In the genomic region with DNA sequence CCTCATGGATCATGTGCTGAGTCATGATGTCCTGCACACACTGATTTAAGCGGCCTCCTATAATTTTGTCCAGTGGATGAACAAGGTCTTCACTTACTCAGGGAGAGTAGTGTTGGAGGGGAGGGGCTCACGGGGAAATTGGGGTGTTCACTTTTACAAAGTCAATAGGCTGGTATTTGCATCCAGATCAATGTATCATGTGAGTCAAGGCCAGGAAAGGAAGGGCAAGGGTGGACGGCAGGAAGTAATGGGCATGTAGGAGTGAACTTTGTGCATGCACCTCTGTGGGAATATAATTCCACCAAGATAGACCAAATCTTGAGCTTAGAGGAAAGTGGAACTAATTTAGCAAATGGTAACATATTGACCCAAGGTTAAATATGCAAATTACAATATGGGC, we compare ENCODE assay signal across 7 cellular contexts. TPM values are rescaled to one million over a fixed set of nuclear protein-coding genes. Genes with fewer than 3 reads are reported as not detected.
DNase-seq lines count a peak whose midpoint lies in the region; ATAC-seq, FAIRE-seq and TF ChIP-seq lines count a peak whose summit lies in the region.
"Not testable (repeated sequence)": the region's sequence is repeated elsewhere in the genome, so short reads cannot be mapped to it uniquely, and the experiment has no call there.

No MANE protein-coding gene starts in this region.

- peaks cover 89% of the 10 kb centered on the region for H3K36me3 Mint-ChIP-seq in activated naive CD4-positive, alpha-beta T cell treated with anti-CD3 and anti-CD28 coated beads, Interleukin-2, amount 10 ng/mL, durations not matched to agents 7 days and 5 days
- H3K36me3 Mint-ChIP-seq in endothelial cell (ENCODE audit: low read depth, unreplicated experiment), result peaks cover 38% of the 10 kb centered on the region
- H3K36me3 Mint-ChIP-seq in immature natural killer cell, result peaks cover 48 to 68% (median 61%) of the 10 kb centered on the region in 3 donors

- RAD21 ChIA-PET in GM12878 (lab: Charles Lee; ENCODE audit: unreplicated experiment), result not testable (repeated sequence)

- TF ChIP-seq EP300 in GM12878 (IDR thresholded peaks at IDR 0.05; ENCODE audit: borderline replicate concordance in 1 of 2, control insufficient read depth in 1 of 2, low read depth in 2 of 2, low read length in 2 of 2); HepG2 (IDR thresholded peaks at IDR 0.05; ENCODE audit: low read depth in 2 of 2, low read length in 2 of 2); HepG2 (CRISPR knock-in tag; IDR thresholded peaks at IDR 0.05; ENCODE audit: borderline replicate concordance): not testable (repeated sequence)

- H3K9me3 Mint-ChIP-seq in activated naive CD4-positive, alpha-beta T cell treated with anti-CD3 and anti-CD28 coated beads, Interleukin-2, amount 10 ng/mL, durations not matched to agents 7 days and 5 days, result peaks cover 66% of the 10 kb centered on the region
- H3K9me3 Mint-ChIP-seq in endothelial cell (ENCODE audit: unreplicated experiment), result not testable (repeated sequence)
- peaks cover 1 to 18% (median 14%) of the 10 kb centered on the region in 6 donors for H3K9me3 Mint-ChIP-seq in immature natural killer cell

- H3K4me2 ChIP-seq in GM12878 (ENCODE audit: control insufficient read depth, insufficient read depth), result not testable (repeated sequence)
- H3K4me2 ChIP-seq in HepG2 (ENCODE audit: low read depth, low read length), result 0 out of 2 replicates have a peak overlapping the region, but pooled peaks have one; percentile 13

- not testable (repeated sequence) for H3K9me3 ChIP-seq in GM12878 (replicated peaks; ENCODE audit: control insufficient read depth, insufficient read depth, low read length); HepG2 (ENCODE audit: low read length)
- H3K9me3 ChIP-seq in liver (ENCODE audit: control insufficient read depth in 4 of 4, low read length in 3 of 4), result peaks cover 0 to 27% (median 9%) of the 10 kb centered on the region in 4 donors

- peaks cover 0 to 10% of the 10 kb centered on the region in 2 experiments; a peak in 2 of 4 replicates for H3K36me3 ChIP-seq in GM12878 (ENCODE audit: control insufficient read depth in 2 of 2, insufficient read depth in 2 of 2, low read length in 1 of 2)
- not testable (repeated sequence) for H3K36me3 ChIP-seq in HepG2 (replicated peaks in 1 of 2; ENCODE audit: control insufficient read depth in 1 of 2, insufficient read depth in 2 of 2, low read length in 2 of 2)
- peaks cover 0 to 20% (median 10%) of the 10 kb centered on the region in 4 donors for H3K36me3 ChIP-seq in liver (ENCODE audit: control insufficient read depth in 4 of 4, insufficient read depth in 3 of 4, low read depth in 1 of 4, low read length in 3 of 4)

- WGBS in GM12878 (ENCODE audit: insufficient coverage, insufficient replicate concordance, low lambda C conversion rate, missing lambda C conversion rate), result 92% methylated on average over 3 of the region's 3 CpGs
- 49% methylated on average over 3 of the region's 3 CpGs for WGBS in HepG2 (ENCODE audit: low lambda C conversion rate)
- WGBS in liver, result 85% methylated on average over 3 of the region's 3 CpGs

- intact Hi-C loops in GM12878 (cut with micrococcal nuclease; ENCODE audit: unreplicated experiment); HepG2 (cut with micrococcal nuclease; ENCODE audit: unreplicated experiment): not testable (repeated sequence)

- H3K4me1 Mint-ChIP-seq in activated naive CD4-positive, alpha-beta T cell treated with anti-CD3 and anti-CD28 coated beads, Interleukin-2, amount 10 ng/mL, durations not matched to agents 7 days and 5 days, result peaks cover 12% of the 10 kb centered on the region
- not testable (repeated sequence) for H3K4me1 Mint-ChIP-seq in endothelial cell (ENCODE audit: unreplicated experiment)
- H3K4me1 Mint-ChIP-seq in immature natural killer cell, result peaks cover 34 to 54% of the 10 kb centered on the region in 2 donors

- H3K27me3 ChIP-seq in GM12878 (replicated peaks in 1 of 2; ENCODE audit: control insufficient read depth in 2 of 2, insufficient read depth in 2 of 2, low read length in 1 of 2); HepG2 (ENCODE audit: control insufficient read depth in 1 of 2, insufficient read depth in 2 of 2, low read length in 2 of 2); liver (ENCODE audit: control insufficient read depth in 4 of 4, insufficient read depth in 4 of 4, low read length in 3 of 4): not testable (repeated sequence)

- FAIRE-seq in GM12878 (lab: Jason Lieb, UNC); HepG2 (lab: Jason Lieb, UNC): not testable (repeated sequence)

- SMC1A ChIA-PET in GM12878 (lab: Charles Lee; ENCODE audit: uncharacterized antibody, unreplicated experiment), result not testable (repeated sequence)

- in situ Hi-C loops in GM12878 (cut with MboI); HepG2 (cut with HindIII; ENCODE audit: extremely low pct_ligation_motif_present, low pct_unique_long_range_greater_than_20kb): not testable (repeated sequence)

- not testable (repeated sequence) for H3K4me3 Mint-ChIP-seq in activated naive CD4-positive, alpha-beta T cell treated with anti-CD3 and anti-CD28 coated beads, Interleukin-2, amount 10 ng/mL, durations not matched to agents 7 days and 5 days; immature natural killer cell
- peak overlapping the region; percentile 22 for H3K4me3 Mint-ChIP-seq in endothelial cell (ENCODE audit: unreplicated experiment)

- H3K4me1 ChIP-seq in GM12878 (ENCODE audit: control insufficient read depth, insufficient read depth, low read length); liver (ENCODE audit: control insufficient read depth in 4 of 4, insufficient read depth in 4 of 4, low read length in 3 of 4): not testable (repeated sequence)
- peaks cover 21% of the 10 kb centered on the region for H3K4me1 ChIP-seq in HepG2 (ENCODE audit: insufficient read depth, low read length)

- H3K79me2 ChIP-seq in GM12878 (ENCODE audit: control insufficient read depth, insufficient read depth, low read length); HepG2 (ENCODE audit: insufficient read depth, low read length): not testable (repeated sequence)

- H2AFZ ChIP-seq in GM12878 (ENCODE audit: control insufficient read depth, low read depth, low read length); HepG2 (ENCODE audit: low read length): not testable (repeated sequence)

- BruUV-seq in GM12878 (replicated peaks; lab: Mats Ljungman, UMichigan), result TSS peak; percentile 28
- not testable (repeated sequence) for BruUV-seq in HepG2 (replicated peaks; lab: Mats Ljungman, UMichigan)

- peak overlapping the region; percentile 66 for H3K27ac Mint-ChIP-seq in activated naive CD4-positive, alpha-beta T cell treated with anti-CD3 and anti-CD28 coated beads, Interleukin-2, amount 10 ng/mL, durations not matched to agents 7 days and 5 days
- H3K27ac Mint-ChIP-seq in endothelial cell (ENCODE audit: unreplicated experiment) (peak overlapping the region; percentile 61), immature natural killer cell (peak overlapping the region in 4 of 6 donors; percentile 37 to 82 (median 60))

- POLR2A ChIA-PET in GM12878 (lab: Charles Lee), result not testable (repeated sequence)
- POLR2A ChIA-PET in HepG2 (lab: Yijun Ruan, JAX), result interaction anchor here (1.0 to 1.4 kb wide), 2 partner anchors 22 to 24 kb away, joined by 4 read pairs; no protein-coding TSS in a partner anchor

- not testable (repeated sequence) for H3K9ac ChIP-seq in GM12878 (ENCODE audit: control insufficient read depth, insufficient read depth, low read length); HepG2 (ENCODE audit: insufficient read depth, low read depth, low read length); liver (ENCODE audit: low read depth in 1 of 2, low read length in 2 of 2)

- H3K27me3 Mint-ChIP-seq in activated naive CD4-positive, alpha-beta T cell treated with anti-CD3 and anti-CD28 coated beads, Interleukin-2, amount 10 ng/mL, durations not matched to agents 7 days and 5 days; endothelial cell (ENCODE audit: unreplicated experiment); immature natural killer cell (ENCODE audit: low read depth in 3 of 3): not testable (repeated sequence)

- not testable (repeated sequence) for ATAC-seq in GM12878
- peak; percentile 63; the same call in 2 of the 3 replicates for ATAC-seq in HepG2

- H3K27ac ChIP-seq in GM12878 (ENCODE audit: control insufficient read depth, insufficient read depth); liver (ENCODE audit: low read depth in 1 of 2, low read length in 2 of 2): not testable (repeated sequence)
- H3K27ac ChIP-seq in HepG2 (ENCODE audit: extremely low read length, insufficient read depth, low read length), result peak overlapping the region; percentile 62

- TF ChIP-seq CTCF in GM12878 (IDR thresholded peaks at IDR 0.05 in 2 of 3, conservative IDR thresholded peaks at IDR 0.05 in 1 of 3; ENCODE audit: control insufficient read depth in 2 of 3, extremely low read depth in 1 of 3, insufficient read depth in 1 of 3, low read depth in 3 of 3, low read length in 3 of 3); endothelial cell (IDR thresholded peaks at IDR 0.05; ENCODE audit: unreplicated experiment); HepG2 (CRISPR knock-in tag; IDR thresholded peaks at IDR 0.05); liver (IDR thresholded peaks at IDR 0.05; ENCODE audit: low read depth, low read length, missing input control): not testable (repeated sequence)

- not testable (repeated sequence) for H4K20me1 ChIP-seq in GM12878 (ENCODE audit: control insufficient read depth, insufficient read depth); HepG2 (ENCODE audit: insufficient read depth, low read length)

- not testable (repeated sequence) for H3K4me3 ChIP-seq in GM12878; HepG2 (replicated peaks in 1 of 3; ENCODE audit: insufficient read depth in 1 of 3, low read depth in 2 of 3, low read length in 3 of 3)
- peak overlapping the region in 2 of 3 donors; percentile 4 to 16 for H3K4me3 ChIP-seq in liver (ENCODE audit: low read depth in 1 of 3, low read length in 3 of 3)

- DNase-seq in activated naive CD4-positive, alpha-beta T cell treated with anti-CD3 and anti-CD28 coated beads, Interleukin-2, amount 10 ng/mL, durations not matched to agents 7 days and 5 days; GM12878 (ENCODE audit: low read depth, low spot score); endothelial cell (ENCODE audit: low spot score); immature natural killer cell: not testable (repeated sequence)
- DNase-seq in HepG2 (ENCODE audit: low spot score) (peak; percentile 34), mesenteric fat pad (ENCODE audit: low spot score) (peak; percentile 1)

- not testable (repeated sequence) for TF ChIP-seq RAD21 in GM12878 (IDR thresholded peaks at IDR 0.05; ENCODE audit: insufficient read depth, low read depth, low read length); HepG2 (CRISPR knock-in tag; IDR thresholded peaks at IDR 0.05); liver (IDR thresholded peaks at IDR 0.05)

- CTCF ChIA-PET in activated naive CD4-positive, alpha-beta T cell treated with anti-CD3 and anti-CD28 coated beads, Interleukin-2, amount 10 ng/mL, durations not matched to agents 7 days and 5 days (lab: Charles Lee); GM12878 (lab: Yijun Ruan, JAX); HepG2 (lab: Yijun Ruan, JAX; ENCODE audit: low intra/inter-chr PET ratio, low total read pairs): not testable (repeated sequence)

- TF ChIP-seq POLR2A in GM12878 (IDR thresholded peaks at IDR 0.05; ENCODE audit: low read depth, low read length); HepG2 (IDR thresholded peaks at IDR 0.05; ENCODE audit: insufficient read depth in 1 of 2, low read depth in 2 of 2, low read length in 2 of 2): not testable (repeated sequence)

RNA-seq across cellular contexts. Expression of a gene that starts 23.2 kb away (rescaled TPM):
- total RNA-seq in GM12878 (2013; cell fraction: nucleolus; rRNA removed), result 89.7 and 94.1 TPM in 2 replicates
- total RNA-seq in GM12878 (2014; rRNA removed), result 6.1 and 6.3 TPM in 2 replicates
- total RNA-seq in GM12878 (2014; rRNA removed; fragmentation: Illumina TruSeq; extraction: Trizol), result 9.4 and 9.5 TPM in 2 replicates
- total RNA-seq in GM12878 (2021), result 16.1 and 16.8 TPM in 2 replicates
- 5.6 TPM for polyA plus RNA-seq in GM12878 (2011; ENCODE audit: low read depth)
- 8.7 and 9.0 TPM in 2 replicates for polyA plus RNA-seq in GM12878 (2011; rRNA removed)
- 3.8 and 4.2 TPM in 2 replicates for polyA plus RNA-seq in GM12878 (2011; cell fraction: cytosol; rRNA removed)
- 9.8 and 12.0 TPM in 2 replicates for polyA plus RNA-seq in GM12878 (2011; cell fraction: nucleus; rRNA removed)
- 4.3 and 9.3 TPM in 2 replicates for polyA plus RNA-seq in GM12878 (2012)
- 6.5 and 11.9 TPM in 2 replicates for polyA plus RNA-seq in GM12878 (2014; fragmentation: Illumina TruSeq; extraction: Trizol)
- polyA plus RNA-seq in GM12878 (2014; fragmentation: Nextera tagmentation; extraction: Ambion mirVana), result 1 to 10 TPM; 1.4 to 2.3 TPM
- polyA plus RNA-seq in GM12878 (2014; rRNA removed), result 5.8 and 7.1 TPM in 2 replicates
- polyA plus RNA-seq in GM12878 (2016; fragmentation: Nextera tagmentation; extraction: Ambion mirVana), result 10 to 100 TPM; 11.3 to 12.4 TPM
- polyA minus RNA-seq in GM12878 (2011; rRNA and poly(A)+ RNA removed), result 21.5 and 26.7 TPM in 2 replicates
- polyA minus RNA-seq in GM12878 (2011; cell fraction: cytosol; rRNA and poly(A)+ RNA removed), result 16.0 and 19.9 TPM in 2 replicates
- 9.6 and 15.3 TPM in 2 replicates for polyA minus RNA-seq in GM12878 (2011; cell fraction: nucleus; rRNA and poly(A)+ RNA removed)
- 29.9 TPM for total RNA-seq in endothelial cell (ENCODE audit: unreplicated experiment)
- 10 to 100 TPM; 18.4 to 75.2 (median 27.4) TPM for polyA plus RNA-seq in immature natural killer cell
- total RNA-seq in HepG2 (2016; rRNA removed; fragmentation: Illumina TruSeq; extraction: Trizol), result 4.1 and 9.9 TPM in 2 replicates
- total RNA-seq in HepG2 (2016; cell fraction: cytosol; rRNA removed; fragmentation: Illumina TruSeq; extraction: Trizol; ENCODE audit: low read depth), result 1.0 and 1.1 TPM in 2 replicates
- total RNA-seq in HepG2 (2016; cell fraction: insoluble cytoplasmic fraction; rRNA removed; fragmentation: Illumina TruSeq; extraction: Trizol), result 3.9 and 8.0 TPM in 2 replicates
- 2.4 and 2.8 TPM in 2 replicates for total RNA-seq in HepG2 (2016; cell fraction: membrane; rRNA removed; fragmentation: Illumina TruSeq; extraction: Trizol)
- total RNA-seq in HepG2 (2016; cell fraction: nucleus; rRNA removed; fragmentation: Illumina TruSeq; extraction: Trizol), result 4.7 and 9.1 TPM in 2 replicates
- 2.4 and 2.7 TPM in 2 replicates for polyA plus RNA-seq in HepG2 (2011; rRNA removed)
- 0.85 and 1.1 TPM in 2 replicates for polyA plus RNA-seq in HepG2 (2011; cell fraction: cytosol; rRNA removed)
- 3.3 and 3.7 TPM in 2 replicates for polyA plus RNA-seq in HepG2 (2011; cell fraction: nucleus; rRNA removed)
- 1.9 and 2.3 TPM in 2 replicates for polyA plus RNA-seq in HepG2 (2012)
- polyA plus RNA-seq in HepG2 (2016; cell fraction: cytosol; fragmentation: Illumina TruSeq; extraction: Trizol; ENCODE audit: low read depth), result 0.26 and 0.36 TPM in 2 replicates
- 2.4 and 2.5 TPM in 2 replicates for polyA plus RNA-seq in HepG2 (2016; cell fraction: insoluble cytoplasmic fraction; fragmentation: Illumina TruSeq; extraction: Trizol; ENCODE audit: low read depth)
- polyA plus RNA-seq in HepG2 (2016; cell fraction: membrane; fragmentation: Illumina TruSeq; extraction: Trizol; ENCODE audit: low read depth), result 0.32 and 0.36 TPM in 2 replicates
- polyA plus RNA-seq in HepG2 (2016; cell fraction: nucleus; fragmentation: Illumina TruSeq; extraction: Trizol; ENCODE audit: insufficient read depth, low read depth), result 4.7 and 7.1 TPM in 2 replicates
- polyA minus RNA-seq in HepG2 (2011; rRNA and poly(A)+ RNA removed; ENCODE audit: low replicate concordance), result 3.2 and 3.8 TPM in 2 replicates
- 6.6 and 6.9 TPM in 2 replicates for polyA minus RNA-seq in HepG2 (2011; cell fraction: cytosol; rRNA and poly(A)+ RNA removed)
- polyA minus RNA-seq in HepG2 (2011; cell fraction: nucleus; rRNA and poly(A)+ RNA removed), result 10.9 and 13.2 TPM in 2 replicates
- 10 to 100 TPM in 1 of 2 donors, 1 to 10 TPM in 1; 3.9 to 12.7 TPM for total RNA-seq in liver
- polyA plus RNA-seq in liver, result 1 to 10 TPM in 1 of 2 donors, under 1 TPM in 1; 0.50 to 1.5 TPM
- 23.1 TPM for total RNA-seq in mesenteric fat pad
